ENCODE assay signal across 1 cellular context in genomic region chr1:15414450-15414823, GRCh38.
TF ChIP-seq lines count a peak whose summit lies in the region.

No MANE protein-coding gene starts in this region.

TF ChIP-seq in GM12891, 5 proteins besides CTCF, POLR2A, EP300 and RAD21:
- TF ChIP-seq TAF1 (IDR thresholded peaks at IDR 0.05; ENCODE audit: low read depth, low read length) (no peak), PAX5 (IDR thresholded peaks at IDR 0.05; ENCODE audit: insufficient read depth, low read length, severe bottlenecking) (no peak), POLR2AphosphoS5 (IDR thresholded peaks at IDR 0.05; ENCODE audit: low read depth, low read length) (no peak), POU2F2 (IDR thresholded peaks at IDR 0.05; ENCODE audit: low read depth, low read length) (no peak), SPI1 (IDR thresholded peaks at IDR 0.05; ENCODE audit: low read depth, low read length) (no peak)
